ENCODE assay signal across 12 cellular contexts in the genomic region with DNA sequence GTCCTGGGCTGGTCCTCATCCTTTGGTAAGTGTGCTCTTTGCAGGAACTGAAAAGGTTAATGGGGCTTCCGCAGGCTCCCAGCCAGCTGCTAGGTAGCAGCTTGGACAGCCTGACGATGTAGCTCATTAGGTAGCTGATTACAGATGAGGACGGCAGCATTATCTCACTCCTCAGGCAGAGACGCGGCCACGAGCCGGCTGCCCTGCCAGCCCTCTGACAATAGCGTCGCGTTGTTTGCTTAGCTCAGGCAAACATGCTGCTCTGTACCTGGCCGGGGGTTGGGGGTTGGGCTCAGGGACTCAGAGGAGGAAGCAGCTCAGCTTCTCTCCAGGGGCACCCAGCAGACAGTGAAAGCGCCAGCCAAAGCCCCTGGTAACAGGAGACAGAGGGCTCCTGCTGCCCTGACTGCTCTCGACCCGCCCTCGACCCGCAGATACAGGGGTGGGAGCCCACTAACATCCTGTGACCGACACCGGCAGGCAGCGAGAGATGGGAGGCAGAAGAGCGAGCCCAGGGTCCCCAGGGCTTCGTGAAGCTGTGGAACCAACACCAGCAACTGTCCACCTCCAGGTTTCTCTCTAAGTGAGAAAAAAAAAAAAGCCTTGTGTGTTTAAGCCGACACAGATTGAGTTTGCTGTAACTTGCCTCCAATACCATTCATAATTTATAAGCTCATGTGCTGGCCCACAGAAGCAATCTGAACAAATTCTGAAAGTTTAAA. TPM values are rescaled to one million over a fixed set of nuclear protein-coding genes. Genes with fewer than 3 reads are reported as not detected.
DNase-seq lines count a peak whose midpoint lies in the region; ATAC-seq, FAIRE-seq and TF ChIP-seq lines count a peak whose summit lies in the region.
"Had no signal": no experiment of that assay in that cellular context is flagged by ENCODE, and none has a peak within 500 bp of the region (broad histone marks: within the 10 kb centered on the region; RNA-seq: fewer than 3 reads in every experiment).

No MANE protein-coding gene starts in this region.

- H3K27ac Mint-ChIP-seq in T-helper 17 cell, result no peak overlapping the region

- peaks cover 6% of the 10 kb centered on the region for H3K4me1 Mint-ChIP-seq in T-helper 17 cell

- intact Hi-C loops in mucosa of descending colon (cut with DNase I, micrococcal nuclease), result no loop called here

- peak overlapping the region; percentile 31 for H3K4me3 Mint-ChIP-seq in T-helper 17 cell

- H3K36me3 Mint-ChIP-seq in T-helper 17 cell (ENCODE audit: low read depth), result peaks cover 5% of the 10 kb centered on the region

- TF ChIP-seq CTCF in mucosa of descending colon (IDR thresholded peaks at IDR 0.05), result no peak

- no peaks in the 10 kb centered on the region for H3K9me3 ChIP-seq in T-helper 17 cell (ENCODE audit: control insufficient read depth, low read length, poor library complexity, severe bottlenecking)
- H3K9me3 ChIP-seq in mucosa of descending colon, result no peaks in the 10 kb centered on the region
- H3K9me3 ChIP-seq: gastrocnemius medialis had no signal

- no peaks in the 10 kb centered on the region for H3K36me3 ChIP-seq in mucosa of descending colon (ENCODE audit: low read depth)
- H3K36me3 ChIP-seq: cardiac muscle cell, gastrocnemius medialis had no signal

- H3K4me3 ChIP-seq in mucosa of descending colon, result no peak overlapping the region
- H3K4me3 ChIP-seq: cardiac muscle cell, gastrocnemius medialis had no signal

- FAIRE-seq in frontal cortex (lab: Jason Lieb, UNC), result no peak

- no peak for ATAC-seq in T-helper 17 cell
- peak; percentile 74 for ATAC-seq in mucosa of descending colon
- ATAC-seq in HG03025 (IDR thresholded peaks at IDR 0.05; ENCODE audit: low FRiP score, unreplicated experiment), result no peak
- ATAC-seq: gastrocnemius medialis had no signal

- H3K27me3 Mint-ChIP-seq in T-helper 17 cell, result peaks cover 65% of the 10 kb centered on the region

- DNase-seq in ELF-1 (ENCODE audit: low read depth, low spot score), result peak; percentile 73
- DNase-seq in NCI-H1930 (lab: John Stamatoyannopoulos, UW), result peak; percentile 65 to 71
- no peak for DNase-seq in T-helper 17 cell
- peak; percentile 83 to 85 (median 84) for DNase-seq in mucosa of descending colon
- DNase-seq in stimulated activated CD4-positive, alpha-beta T cell treated with anti-CD3 and anti-CD28 coated beads, Interleukin-4, amount 100 ng/mL, for 1 hour, result no peak
- DNase-seq in frontal cortex (ENCODE audit: low spot score in 2 of 2), result no peak
- DNase-seq in glomerular visceral epithelial cell (ENCODE audit: extremely low spot score), result no peak
- DNase-seq: activated CD8-positive, alpha-beta memory T cell treated with anti-CD3 and anti-CD28 coated beads, Interleukin-2, amount 50 U/mL, for 48 hours; gastrocnemius medialis; nucleus accumbens had no signal

- peaks cover 37% of the 10 kb centered on the region for H3K4me1 ChIP-seq in mucosa of descending colon (ENCODE audit: low read depth)

RNA-seq across cellular contexts. Expression of a gene that starts 53.4 kb away (rescaled TPM):
- under 1 TPM in 1 of 2 donors, not detected in 1; 0.91 TPM for total RNA-seq in T-helper 17 cell
- 1 to 10 TPM in 1 of 3 donors, not detected in 2; 1.9 TPM for total RNA-seq in mucosa of descending colon
- total RNA-seq in frontal cortex, result not detected

Comparison
In these comparisons a context has a peak if more than half of its experiments do, and no peak if none do; other contexts are left out.
1. DNase-seq: peak in ELF-1 (single experiment), NCI-H1930 (2 of 2) and mucosa of descending colon (3 of 3); none in T-helper 17 cell (0 of 3), stimulated activated CD4-positive, alpha-beta T cell treated with anti-CD3 and anti-CD28 coated beads, Interleukin-4, amount 100 ng/mL, for 1 hour (single experiment), frontal cortex (0 of 2) and glomerular visceral epithelial cell (single experiment).